ENCODE assay signal across 9 cellular contexts in genomic region chr14:35879654-35880249, GRCh38. TPM values are rescaled to one million over a fixed set of nuclear protein-coding genes. Genes with fewer than 3 reads are reported as not detected.
DNase-seq lines count a peak whose midpoint lies in the region; ATAC-seq, FAIRE-seq and TF ChIP-seq lines count a peak whose summit lies in the region.
"Had no signal": no experiment of that assay in that cellular context is flagged by ENCODE, and none has a peak within 500 bp of the region (broad histone marks: within the 10 kb centered on the region; RNA-seq: fewer than 3 reads in every experiment).

No MANE protein-coding gene starts in this region.

- H3K36me3 Mint-ChIP-seq in HFFc6 (ENCODE audit: low read depth), result no peaks in the 10 kb centered on the region

- ATAC-seq in RWPE2 (ENCODE audit: low read depth) (no peak), HG02798 (IDR thresholded peaks at IDR 0.05; ENCODE audit: poor library complexity, unreplicated experiment) (no peak)

- H3K9me3 ChIP-seq in RWPE2 (ENCODE audit: severe bottlenecking), result no peaks in the 10 kb centered on the region

- peak overlapping the region; percentile 70; the same call in 1 of the 2 replicates for H3K27ac Mint-ChIP-seq in HFFc6

- H3K4me3 Mint-ChIP-seq in HFFc6, result no peak overlapping the region

- peaks cover 37% of the 10 kb centered on the region for H3K4me1 ChIP-seq in RWPE2 (ENCODE audit: insufficient read depth, poor library complexity, severe bottlenecking)

- no peaks in the 10 kb centered on the region for H3K9me3 Mint-ChIP-seq in HFFc6

- H3K4me3 ChIP-seq in RWPE2 (ENCODE audit: severe bottlenecking) (no peak overlapping the region), kidney epithelial cell (ENCODE audit: low read depth, low read length) (no peak overlapping the region)

- no peaks in the 10 kb centered on the region for H3K27me3 Mint-ChIP-seq in HFFc6 (ENCODE audit: insufficient read depth)

- TF ChIP-seq CTCF in HFFc6 (IDR thresholded peaks at IDR 0.05) (peak; percentile 74), RWPE2 (IDR thresholded peaks at IDR 0.05; ENCODE audit: poor library complexity, severe bottlenecking) (peak; percentile 91), kidney epithelial cell (IDR thresholded peaks at IDR 0.05; ENCODE audit: insufficient read depth, low read length, poor library complexity, severe bottlenecking) (peak; percentile 45)

- TF ChIP-seq POLR2A in GM12892 (IDR thresholded peaks at IDR 0.05; ENCODE audit: low read depth, low read length), result no peak

- DNase-seq in DMS79 (lab: John Stamatoyannopoulos, UW) (peak; percentile 38), HFFc6 (no peak), RWPE2 (ENCODE audit: low spot score) (no peak), kidney epithelial cell (ENCODE audit: low read depth) (no peak), GM12892 (ENCODE audit: insufficient read length) (no peak), mesenteric fat pad (ENCODE audit: low spot score) (no peak), islet precursor cell (no peak)

- H3K27me3 ChIP-seq in RWPE2 (ENCODE audit: insufficient read depth, poor library complexity, severe bottlenecking) (no peaks in the 10 kb centered on the region), kidney epithelial cell (ENCODE audit: control insufficient read depth, insufficient read depth, low read length) (no peaks in the 10 kb centered on the region)

- FAIRE-seq in GM12892 (lab: Jason Lieb, UNC), result no peak
- FAIRE-seq: keratinocyte had no signal

- peaks cover 27% of the 10 kb centered on the region for H3K4me1 Mint-ChIP-seq in HFFc6 (ENCODE audit: low read depth)

- H3K36me3 ChIP-seq in RWPE2 (ENCODE audit: low read depth), result no peaks in the 10 kb centered on the region
- H3K36me3 ChIP-seq in kidney epithelial cell (ENCODE audit: control insufficient read depth, insufficient read depth, low read length), result no peaks in the 10 kb centered on the region

- peak overlapping the region; percentile 71 for H3K27ac ChIP-seq in RWPE2 (ENCODE audit: poor library complexity, severe bottlenecking)

RNA-seq across cellular contexts. Expression of gene BRMS1L, which starts 53.6 kb away (rescaled TPM):
- 10 to 100 TPM in 1 of 6 experiments, 1 to 10 TPM in 5; 7.1 to 10.1 (median 8.4) TPM for total RNA-seq in HFFc6 (2021; fragmentation: NEBNext Ultra II Directional; extraction: Animal tissue kit (Norgen Biotek cat#: 25700))
- total RNA-seq in kidney epithelial cell (5.6 and 6.4 TPM in 2 replicates), mesenteric fat pad (6.9 TPM)
- 8.7 TPM for polyA plus RNA-seq in GM12892 (2012; ENCODE audit: missing spikeins)
